ENCODE assay signal across 2 cellular contexts in the genomic region with DNA sequence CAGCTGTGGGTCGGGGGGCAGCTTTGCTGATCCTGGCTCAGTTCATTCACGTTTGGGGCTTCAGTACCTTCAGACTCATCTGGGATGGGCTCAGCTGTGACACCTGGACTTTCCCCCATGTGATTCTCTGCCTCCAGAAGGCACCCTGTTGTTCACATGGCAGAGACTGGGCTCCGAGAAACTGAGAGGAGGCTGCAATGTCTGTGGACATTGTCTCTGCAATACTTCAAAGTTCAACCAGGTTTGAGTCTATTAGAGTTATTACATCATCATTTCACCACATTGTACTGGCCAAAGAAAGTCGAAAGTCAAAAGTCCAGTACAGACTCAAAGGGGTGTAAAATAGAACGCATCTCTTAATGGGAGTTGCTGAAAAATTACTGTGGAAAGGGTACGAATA.
TF ChIP-seq lines count a peak whose summit lies in the region.

No MANE protein-coding gene starts in this region.

TF ChIP-seq in K562, 482 proteins besides CTCF, POLR2A, EP300 and RAD21:
- TF ChIP-seq KLF13 (tag; IDR thresholded peaks at IDR 0.05; ENCODE audit: borderline replicate concordance, low read depth), result no peak
- no peak for TF ChIP-seq LEF1 (IDR thresholded peaks at IDR 0.05)
- TF ChIP-seq, protein P1, sequence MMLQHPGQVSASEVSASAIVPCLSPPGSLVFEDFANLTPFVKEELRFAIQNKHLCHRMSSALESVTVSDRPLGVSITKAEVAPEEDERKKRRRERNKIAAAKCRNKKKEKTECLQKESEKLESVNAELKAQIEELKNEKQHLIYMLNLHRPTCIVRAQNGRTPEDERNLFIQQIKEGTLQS (IDR thresholded peaks at IDR 0.05), result peak; percentile 49; the same call in 1 of the 2 replicates
- TF ChIP-seq, protein P1 (CRISPR knock-in tag; conservative IDR thresholded peaks at IDR 0.05), result no peak
- no peak for TF ChIP-seq NCOA4 (IDR thresholded peaks at IDR 0.05; ENCODE audit: partially characterized antibody)
- TF ChIP-seq, protein P2, sequence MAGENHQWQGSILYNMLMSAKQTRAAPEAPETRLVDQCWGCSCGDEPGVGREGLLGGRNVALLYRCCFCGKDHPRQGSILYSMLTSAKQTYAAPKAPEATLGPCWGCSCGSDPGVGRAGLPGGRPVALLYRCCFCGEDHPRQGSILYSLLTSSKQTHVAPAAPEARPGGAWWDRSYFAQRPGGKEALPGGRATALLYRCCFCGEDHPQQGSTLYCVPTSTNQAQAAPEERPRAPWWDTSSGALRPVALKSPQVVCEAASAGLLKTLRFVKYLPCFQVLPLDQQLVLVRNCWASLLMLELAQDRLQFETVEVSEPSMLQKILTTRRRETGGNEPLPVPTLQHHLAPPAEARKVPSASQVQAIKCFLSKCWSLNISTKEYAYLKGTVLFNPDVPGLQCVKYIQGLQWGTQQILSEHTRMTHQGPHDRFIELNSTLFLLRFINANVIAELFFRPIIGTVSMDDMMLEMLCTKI (IDR thresholded peaks at IDR 0.05; ENCODE audit: partially characterized antibody), result no peak
- TF ChIP-seq GABPB2 (CRISPR knock-in tag; conservative IDR thresholded peaks at IDR 0.05), result no peak
- no peak for TF ChIP-seq L3MBTL2 (IDR thresholded peaks at IDR 0.05)
- no peak for TF ChIP-seq JUNB (CRISPR knock-in tag; conservative IDR thresholded peaks at IDR 0.05)
- TF ChIP-seq RBBP5 (IDR thresholded peaks at IDR 0.05; ENCODE audit: borderline replicate concordance, insufficient read depth, low read length, poor library complexity, severe bottlenecking), result no peak
- TF ChIP-seq FOXK1 (CRISPR knock-in tag; IDR thresholded peaks at IDR 0.05; ENCODE audit: borderline replicate concordance), result no peak
- TF ChIP-seq FOXM1 (IDR thresholded peaks at IDR 0.05; ENCODE audit: low read depth), result no peak
- TF ChIP-seq FOXM1 (CRISPR knock-in tag; IDR thresholded peaks at IDR 0.05; ENCODE audit: low read depth), result no peak
- TF ChIP-seq KDM4B (IDR thresholded peaks at IDR 0.05; ENCODE audit: borderline replicate concordance in 2 of 2, low read depth in 1 of 2), result no peak
- no peak for TF ChIP-seq CEBPG (CRISPR knock-in tag; IDR thresholded peaks at IDR 0.05)
- 0 out of 4 replicates have a peak, but pooled peaks have one; percentile 21 to 31 for TF ChIP-seq CEBPG (tag; conservative IDR thresholded peaks at IDR 0.05 in 1 of 2, IDR thresholded peaks at IDR 0.05 in 1 of 2)
- TF ChIP-seq MCM2 (IDR thresholded peaks at IDR 0.05; ENCODE audit: low read depth), result no peak
- TF ChIP-seq MTF1 (CRISPR knock-in tag; IDR thresholded peaks at IDR 0.05; ENCODE audit: borderline replicate concordance), result no peak
- TF ChIP-seq U2AF1 (optimal IDR thresholded peaks at IDR 0.05; ENCODE audit: low read depth, low read length), result no peak
- TF ChIP-seq, protein P3, sequence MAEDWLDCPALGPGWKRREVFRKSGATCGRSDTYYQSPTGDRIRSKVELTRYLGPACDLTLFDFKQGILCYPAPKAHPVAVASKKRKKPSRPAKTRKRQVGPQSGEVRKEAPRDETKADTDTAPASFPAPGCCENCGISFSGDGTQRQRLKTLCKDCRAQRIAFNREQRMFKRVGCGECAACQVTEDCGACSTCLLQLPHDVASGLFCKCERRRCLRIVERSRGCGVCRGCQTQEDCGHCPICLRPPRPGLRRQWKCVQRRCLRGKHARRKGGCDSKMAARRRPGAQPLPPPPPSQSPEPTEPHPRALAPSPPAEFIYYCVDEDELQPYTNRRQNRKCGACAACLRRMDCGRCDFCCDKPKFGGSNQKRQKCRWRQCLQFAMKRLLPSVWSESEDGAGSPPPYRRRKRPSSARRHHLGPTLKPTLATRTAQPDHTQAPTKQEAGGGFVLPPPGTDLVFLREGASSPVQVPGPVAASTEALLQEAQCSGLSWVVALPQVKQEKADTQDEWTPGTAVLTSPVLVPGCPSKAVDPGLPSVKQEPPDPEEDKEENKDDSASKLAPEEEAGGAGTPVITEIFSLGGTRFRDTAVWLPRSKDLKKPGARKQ (CRISPR knock-in tag; IDR thresholded peaks at IDR 0.05), result no peak

TF ChIP-seq in liver, 16 proteins besides CTCF, POLR2A, EP300 and RAD21:
- TF ChIP-seq EGR1 (IDR thresholded peaks at IDR 0.05; ENCODE audit: low read depth in 2 of 2) (peak in 1 of 2 donors; percentile 43), GABPA (IDR thresholded peaks at IDR 0.05 in 1 of 2, conservative IDR thresholded peaks at IDR 0.05 in 1 of 2) (peak in 1 of 2 donors; percentile 43), NR2F2 (IDR thresholded peaks at IDR 0.05) (peak; percentile 69), HNF4A (conservative IDR thresholded peaks at IDR 0.05) (peak; percentile 100), RXRA (IDR thresholded peaks at IDR 0.05) (peak; percentile 98 to 99), FOXA1 (IDR thresholded peaks at IDR 0.05) (peak; percentile 82), TAF1 (conservative IDR thresholded peaks at IDR 0.05) (no peak), YY1 (IDR thresholded peaks at IDR 0.05) (peak; percentile 77), SP1 (IDR thresholded peaks at IDR 0.05) (peak; percentile 99), HNF4G (IDR thresholded peaks at IDR 0.05) (peak; percentile 100), JUND (IDR thresholded peaks at IDR 0.05) (peak; percentile 98), FOXA2 (IDR thresholded peaks at IDR 0.05) (peak; percentile 80)
- TF ChIP-seq, protein P4, sequence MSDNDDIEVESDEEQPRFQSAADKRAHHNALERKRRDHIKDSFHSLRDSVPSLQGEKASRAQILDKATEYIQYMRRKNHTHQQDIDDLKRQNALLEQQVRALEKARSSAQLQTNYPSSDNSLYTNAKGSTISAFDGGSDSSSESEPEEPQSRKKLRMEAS (IDR thresholded peaks at IDR 0.05), result peak; percentile 89
- TF ChIP-seq, protein P5, sequence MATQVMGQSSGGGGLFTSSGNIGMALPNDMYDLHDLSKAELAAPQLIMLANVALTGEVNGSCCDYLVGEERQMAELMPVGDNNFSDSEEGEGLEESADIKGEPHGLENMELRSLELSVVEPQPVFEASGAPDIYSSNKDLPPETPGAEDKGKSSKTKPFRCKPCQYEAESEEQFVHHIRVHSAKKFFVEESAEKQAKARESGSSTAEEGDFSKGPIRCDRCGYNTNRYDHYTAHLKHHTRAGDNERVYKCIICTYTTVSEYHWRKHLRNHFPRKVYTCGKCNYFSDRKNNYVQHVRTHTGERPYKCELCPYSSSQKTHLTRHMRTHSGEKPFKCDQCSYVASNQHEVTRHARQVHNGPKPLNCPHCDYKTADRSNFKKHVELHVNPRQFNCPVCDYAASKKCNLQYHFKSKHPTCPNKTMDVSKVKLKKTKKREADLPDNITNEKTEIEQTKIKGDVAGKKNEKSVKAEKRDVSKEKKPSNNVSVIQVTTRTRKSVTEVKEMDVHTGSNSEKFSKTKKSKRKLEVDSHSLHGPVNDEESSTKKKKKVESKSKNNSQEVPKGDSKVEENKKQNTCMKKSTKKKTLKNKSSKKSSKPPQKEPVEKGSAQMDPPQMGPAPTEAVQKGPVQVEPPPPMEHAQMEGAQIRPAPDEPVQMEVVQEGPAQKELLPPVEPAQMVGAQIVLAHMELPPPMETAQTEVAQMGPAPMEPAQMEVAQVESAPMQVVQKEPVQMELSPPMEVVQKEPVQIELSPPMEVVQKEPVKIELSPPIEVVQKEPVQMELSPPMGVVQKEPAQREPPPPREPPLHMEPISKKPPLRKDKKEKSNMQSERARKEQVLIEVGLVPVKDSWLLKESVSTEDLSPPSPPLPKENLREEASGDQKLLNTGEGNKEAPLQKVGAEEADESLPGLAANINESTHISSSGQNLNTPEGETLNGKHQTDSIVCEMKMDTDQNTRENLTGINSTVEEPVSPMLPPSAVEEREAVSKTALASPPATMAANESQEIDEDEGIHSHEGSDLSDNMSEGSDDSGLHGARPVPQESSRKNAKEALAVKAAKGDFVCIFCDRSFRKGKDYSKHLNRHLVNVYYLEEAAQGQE (IDR thresholded peaks at IDR 0.05), result peak; percentile 92
- TF ChIP-seq, protein P1 (IDR thresholded peaks at IDR 0.05), result peak; percentile 99
- TF ChIP-seq, protein P6, sequence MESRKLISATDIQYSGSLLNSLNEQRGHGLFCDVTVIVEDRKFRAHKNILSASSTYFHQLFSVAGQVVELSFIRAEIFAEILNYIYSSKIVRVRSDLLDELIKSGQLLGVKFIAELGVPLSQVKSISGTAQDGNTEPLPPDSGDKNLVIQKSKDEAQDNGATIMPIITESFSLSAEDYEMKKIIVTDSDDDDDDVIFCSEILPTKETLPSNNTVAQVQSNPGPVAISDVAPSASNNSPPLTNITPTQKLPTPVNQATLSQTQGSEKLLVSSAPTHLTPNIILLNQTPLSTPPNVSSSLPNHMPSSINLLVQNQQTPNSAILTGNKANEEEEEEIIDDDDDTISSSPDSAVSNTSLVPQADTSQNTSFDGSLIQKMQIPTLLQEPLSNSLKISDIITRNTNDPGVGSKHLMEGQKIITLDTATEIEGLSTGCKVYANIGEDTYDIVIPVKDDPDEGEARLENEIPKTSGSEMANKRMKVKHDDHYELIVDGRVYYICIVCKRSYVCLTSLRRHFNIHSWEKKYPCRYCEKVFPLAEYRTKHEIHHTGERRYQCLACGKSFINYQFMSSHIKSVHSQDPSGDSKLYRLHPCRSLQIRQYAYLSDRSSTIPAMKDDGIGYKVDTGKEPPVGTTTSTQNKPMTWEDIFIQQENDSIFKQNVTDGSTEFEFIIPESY (IDR thresholded peaks at IDR 0.05), result peak; percentile 93
